In the genomic region with DNA sequence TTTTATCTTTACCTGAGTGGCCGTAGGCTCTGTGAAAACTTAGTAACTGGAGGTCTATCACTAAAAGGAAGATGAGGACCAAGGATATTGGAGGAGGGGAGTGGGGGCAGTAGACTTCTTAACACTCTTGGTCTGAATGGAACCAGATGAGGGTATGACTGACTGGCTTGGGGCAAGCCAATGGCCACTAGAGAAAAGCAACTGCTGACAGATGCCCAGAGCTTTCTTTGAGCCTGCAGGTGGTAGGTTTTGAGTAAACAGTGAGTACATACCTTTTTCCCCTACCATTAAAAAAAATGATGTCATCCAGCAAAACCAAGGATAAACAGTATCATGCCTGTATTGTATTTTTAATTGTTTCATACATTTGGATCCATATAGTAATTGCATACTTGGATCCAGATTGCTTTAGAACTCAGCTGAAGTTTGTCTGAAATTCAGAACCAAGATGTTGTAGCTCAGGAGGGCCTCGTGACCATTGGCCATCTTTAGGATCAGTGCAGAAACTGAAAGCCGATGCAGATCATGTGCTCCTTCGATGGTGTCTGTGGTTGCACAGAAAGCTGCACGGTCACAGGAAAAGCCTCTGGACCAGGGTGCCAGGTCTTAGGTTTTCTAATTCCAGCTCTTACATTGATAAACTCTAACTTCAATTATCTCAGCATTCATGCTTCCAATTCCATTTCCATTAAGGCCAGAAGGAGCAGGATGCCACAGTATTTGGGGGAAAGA, we compare ENCODE assay signal across 19 cellular contexts.
"Had no signal": no experiment of that assay in that cellular context is flagged by ENCODE, and none has a peak within 500 bp of the region (broad histone marks: within the 10 kb centered on the region; RNA-seq: fewer than 3 reads in every experiment).

No MANE protein-coding gene starts in this region.

- H3K4me1 ChIP-seq: gastroesophageal sphincter, psoas muscle, sigmoid colon, transverse colon had no signal

- H3K27me3 ChIP-seq: brain microvascular endothelial cell, gastroesophageal sphincter, sigmoid colon, transverse colon had no signal

- H3K4me3 ChIP-seq: gastroesophageal sphincter, psoas muscle, sigmoid colon, transverse colon had no signal

- H3K27ac Mint-ChIP-seq: activated CD4-positive, alpha-beta T cell treated with anti-CD3 and anti-CD28 coated beads, Interleukin-2, amount 10 ng/mL, durations not matched to agents 7 days and 5 days; activated CD8-positive, alpha-beta memory T cell treated with anti-CD3 and anti-CD28 coated beads, Interleukin-2, amount 10 ng/mL, durations not matched to agents 7 days and 5 days; activated naive CD8-positive, alpha-beta T cell treated with anti-CD3 and anti-CD28 coated beads for 36 hours; natural killer cell treated with Interleukin-12 subunit alpha and Interleukin-12 subunit beta and Interleukin-15 and Interleukin-18, amount 100 ng/mL, for 72 hours; stimulated activated naive B cell treated with anti-CD40 and anti-IgM and Interleukin-4, amounts not matched to agents 10 μg/mL and 1 μg/mL and 100 μg/mL, for 72 hours; WTC11 had no signal

- H3K27ac ChIP-seq: brain microvascular endothelial cell, gastroesophageal sphincter, psoas muscle, sigmoid colon, transverse colon had no signal

- H3K36me3 ChIP-seq: brain microvascular endothelial cell, gastroesophageal sphincter, sigmoid colon, transverse colon had no signal

- H3K9me3 ChIP-seq: gastroesophageal sphincter, psoas muscle, sigmoid colon, transverse colon had no signal

- H3K4me3 Mint-ChIP-seq: activated CD4-positive, alpha-beta T cell treated with anti-CD3 and anti-CD28 coated beads, Interleukin-2, amount 10 ng/mL, durations not matched to agents 7 days and 5 days; activated CD8-positive, alpha-beta memory T cell treated with anti-CD3 and anti-CD28 coated beads, Interleukin-2, amount 10 ng/mL, durations not matched to agents 7 days and 5 days; activated naive CD8-positive, alpha-beta T cell treated with anti-CD3 and anti-CD28 coated beads for 36 hours; activated T-cell treated with anti-CD3 and anti-CD28 coated beads, Interleukin-2, amount 50 U/mL, for 4 hours; natural killer cell treated with Interleukin-12 subunit alpha and Interleukin-12 subunit beta and Interleukin-15 and Interleukin-18, amount 100 ng/mL, for 72 hours; stimulated activated naive B cell treated with anti-CD40 and anti-IgM and Interleukin-4, amounts not matched to agents 10 μg/mL and 1 μg/mL and 100 μg/mL, for 72 hours; WTC11 had no signal

- DNase-seq: activated CD4-positive, alpha-beta T cell treated with anti-CD3 and anti-CD28 coated beads, Interleukin-2, amount 10 ng/mL, durations not matched to agents 7 days and 5 days; activated CD8-positive, alpha-beta memory T cell treated with anti-CD3 and anti-CD28 coated beads, Interleukin-2, amount 10 ng/mL, durations not matched to agents 7 days and 5 days; activated gamma-delta T cell; activated naive CD8-positive, alpha-beta T cell treated with anti-CD3 and anti-CD28 coated beads for 36 hours; activated T-cell treated with anti-CD3 and anti-CD28 coated beads, Interleukin-2, amount 50 U/mL, for 4 hours; brain microvascular endothelial cell; dermis blood vessel endothelial cell; left ventricle myocardium superior; mesenchymal stem cell; occipital lobe; psoas muscle; sigmoid colon; stimulated activated CD4-positive, alpha-beta T cell treated with anti-CD3 and anti-CD28 coated beads, Interleukin-2, amount 100 ng/mL, for 24 hours; stimulated activated naive B cell treated with anti-CD40 and anti-IgM and Interleukin-4, amounts not matched to agents 10 μg/mL and 1 μg/mL and 100 μg/mL, for 72 hours; substantia nigra; transverse colon had no signal

- H3K27me3 Mint-ChIP-seq: activated CD4-positive, alpha-beta T cell treated with anti-CD3 and anti-CD28 coated beads, Interleukin-2, amount 10 ng/mL, durations not matched to agents 7 days and 5 days; activated CD8-positive, alpha-beta memory T cell treated with anti-CD3 and anti-CD28 coated beads, Interleukin-2, amount 10 ng/mL, durations not matched to agents 7 days and 5 days; activated naive CD8-positive, alpha-beta T cell treated with anti-CD3 and anti-CD28 coated beads for 36 hours had no signal

- ATAC-seq: activated CD8-positive, alpha-beta memory T cell treated with anti-CD3 and anti-CD28 coated beads, Interleukin-2, amount 10 ng/mL, durations not matched to agents 7 days and 5 days; activated T-cell treated with anti-CD3 and anti-CD28 coated beads, Interleukin-2, amount 50 U/mL, for 4 hours; gastroesophageal sphincter; left ventricle myocardium superior; natural killer cell treated with Interleukin-12 subunit alpha and Interleukin-12 subunit beta and Interleukin-15 and Interleukin-18, amount 100 ng/mL, for 72 hours; psoas muscle; stimulated activated naive B cell treated with anti-CD40 and anti-IgM and Interleukin-4, amounts not matched to agents 10 μg/mL and 1 μg/mL and 100 μg/mL, for 72 hours; WTC11 had no signal

- H3K36me3 Mint-ChIP-seq: activated CD8-positive, alpha-beta memory T cell treated with anti-CD3 and anti-CD28 coated beads, Interleukin-2, amount 10 ng/mL, durations not matched to agents 7 days and 5 days; activated naive CD8-positive, alpha-beta T cell treated with anti-CD3 and anti-CD28 coated beads for 36 hours; natural killer cell treated with Interleukin-12 subunit alpha and Interleukin-12 subunit beta and Interleukin-15 and Interleukin-18, amount 100 ng/mL, for 72 hours; stimulated activated naive B cell treated with anti-CD40 and anti-IgM and Interleukin-4, amounts not matched to agents 10 μg/mL and 1 μg/mL and 100 μg/mL, for 72 hours; WTC11 had no signal

- H3K4me1 Mint-ChIP-seq: activated CD4-positive, alpha-beta T cell treated with anti-CD3 and anti-CD28 coated beads, Interleukin-2, amount 10 ng/mL, durations not matched to agents 7 days and 5 days; activated CD8-positive, alpha-beta memory T cell treated with anti-CD3 and anti-CD28 coated beads, Interleukin-2, amount 10 ng/mL, durations not matched to agents 7 days and 5 days; activated naive CD8-positive, alpha-beta T cell treated with anti-CD3 and anti-CD28 coated beads for 36 hours; stimulated activated naive B cell treated with anti-CD40 and anti-IgM and Interleukin-4, amounts not matched to agents 10 μg/mL and 1 μg/mL and 100 μg/mL, for 72 hours had no signal

- H3K9me3 Mint-ChIP-seq: activated CD4-positive, alpha-beta T cell treated with anti-CD3 and anti-CD28 coated beads, Interleukin-2, amount 10 ng/mL, durations not matched to agents 7 days and 5 days; activated naive CD8-positive, alpha-beta T cell treated with anti-CD3 and anti-CD28 coated beads for 36 hours; activated T-cell treated with anti-CD3 and anti-CD28 coated beads, Interleukin-2, amount 50 U/mL, for 4 hours; natural killer cell treated with Interleukin-12 subunit alpha and Interleukin-12 subunit beta and Interleukin-15 and Interleukin-18, amount 100 ng/mL, for 72 hours; stimulated activated naive B cell treated with anti-CD40 and anti-IgM and Interleukin-4, amounts not matched to agents 10 μg/mL and 1 μg/mL and 100 μg/mL, for 72 hours had no signal
